Comparison of ENCODE assay signal across 8 cellular contexts in the genomic region with DNA sequence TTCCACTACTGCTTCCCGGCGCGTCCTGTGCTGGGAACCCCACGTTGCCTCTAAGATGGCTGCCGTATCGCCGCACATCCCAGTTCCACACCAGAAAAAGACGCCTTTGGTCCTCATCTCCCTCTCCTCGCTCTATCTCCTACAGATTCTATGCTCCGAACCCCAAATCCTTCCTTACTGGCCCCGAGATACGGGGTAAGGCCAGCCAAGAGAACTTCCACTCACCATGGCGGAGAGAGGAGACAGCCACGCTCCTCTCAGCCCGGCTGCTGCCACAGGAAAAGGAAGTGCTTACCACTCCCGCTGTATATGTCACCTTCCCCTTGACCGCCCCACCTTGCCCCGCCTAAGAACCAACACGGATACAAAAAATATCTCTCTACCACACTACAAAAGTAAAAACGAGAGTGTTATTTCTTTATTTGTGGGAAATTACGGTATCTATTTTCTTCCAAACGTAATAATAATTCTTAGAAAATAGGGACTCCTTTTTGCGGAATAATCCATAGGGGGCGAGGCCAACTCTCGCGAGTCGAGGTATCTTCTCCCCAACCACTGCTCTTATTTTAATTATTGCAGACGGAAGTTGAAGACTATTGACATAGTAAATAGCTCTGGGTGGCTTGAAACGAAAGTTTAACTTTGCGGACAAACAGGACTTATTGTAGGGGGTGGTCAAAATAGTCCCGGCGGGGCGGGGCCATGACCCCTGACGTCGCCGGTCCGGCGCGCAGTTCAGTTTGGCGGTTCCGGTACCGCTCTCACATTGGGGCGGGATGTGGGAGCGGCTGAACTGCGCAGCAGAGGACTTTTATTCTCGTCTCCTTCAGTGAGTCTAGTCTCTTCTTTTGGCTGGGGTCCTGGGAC. TPM values are rescaled to one million over a fixed set of nuclear protein-coding genes. Genes with fewer than 3 reads are reported as not detected.
A peak's percentile ranks its signal among the peaks of the same experiment; 100 is the strongest.
DNase-seq lines count a peak whose midpoint lies in the region; ATAC-seq and TF ChIP-seq lines count a peak whose summit lies in the region.

TSS of gene RPL4 (minus strand) at position 293 of the 867 bp plus-strand sequence. CDS start at position 228, 65 bp downstream.
TSS of gene ZWILCH (plus strand) at position 764 of the 867 bp plus-strand sequence. CDS start at position 777, 13 bp downstream.

- peaks cover 56% of the 10 kb centered on the region for H3K4me1 ChIP-seq in Loucy (ENCODE audit: insufficient read depth, low read length, poor library complexity, severe bottlenecking)
- H3K4me1 ChIP-seq in thymus (ENCODE audit: control insufficient read depth, insufficient read depth, low read length), result peaks cover 17% of the 10 kb centered on the region

- no peaks in the 10 kb centered on the region for H3K27me3 Mint-ChIP-seq in osteocyte (ENCODE audit: unreplicated experiment)

- H4K20me1 ChIP-seq in Loucy (ENCODE audit: insufficient read depth, low read length, poor library complexity, severe bottlenecking), result peaks cover 48% of the 10 kb centered on the region

- peak within 1 kb of the TSS; percentile 88 for H3K4me2 ChIP-seq in Loucy (ENCODE audit: low read depth, low read length, poor library complexity, severe bottlenecking)

- peak within 1 kb of the TSS; percentile 98 for H2AFZ ChIP-seq in Loucy (ENCODE audit: low read length)

- peaks cover 84% of the 10 kb centered on the region for H3K79me2 ChIP-seq in Loucy (ENCODE audit: insufficient read depth, low read length)

- H3K36me3 Mint-ChIP-seq in activated naive CD4-positive, alpha-beta T cell treated with anti-CD3 and anti-CD28 coated beads, Interleukin-2, amount 50 U/mL, for 72 hours, result peaks cover 40 to 50% of the 10 kb centered on the region in 2 donors
- H3K36me3 Mint-ChIP-seq in osteocyte (ENCODE audit: unreplicated experiment), result peaks cover 27% of the 10 kb centered on the region

- no peaks in the 10 kb centered on the region for H3K9me3 ChIP-seq in Loucy (ENCODE audit: insufficient read depth, low read depth, low read length)
- H3K9me3 ChIP-seq in thymus (ENCODE audit: control insufficient read depth), result no peaks in the 10 kb centered on the region

- peak; percentile 90 for ATAC-seq in SK-N-SH treated with all-trans-retinoic acid at 6 μM for 48 hours
- peak; percentile 92 to 93 for ATAC-seq in activated naive CD4-positive, alpha-beta T cell treated with anti-CD3 and anti-CD28 coated beads, Interleukin-2, amount 50 U/mL, for 72 hours

- peak within 1 kb of the TSS; percentile 97 for H3K9ac ChIP-seq in Loucy (ENCODE audit: low read depth, low read length, poor library complexity, severe bottlenecking)

- H3K4me3 ChIP-seq in Loucy (ENCODE audit: low read length, poor library complexity, severe bottlenecking) (peak within 1 kb of the TSS; percentile 99), thymus (ENCODE audit: low read length) (peak within 1 kb of the TSS; percentile 77)

- in situ Hi-C loops in G401 (cut with HindIII; ENCODE audit: low sequenced_read_pairs), result no loop called here

- under 1% methylated on average over 46 of the region's 46 CpGs for WGBS in thymus

- H3K9me3 Mint-ChIP-seq in activated naive CD4-positive, alpha-beta T cell treated with anti-CD3 and anti-CD28 coated beads, Interleukin-2, amount 50 U/mL, for 72 hours, result no peaks in the 10 kb centered on the region
- no peaks in the 10 kb centered on the region for H3K9me3 Mint-ChIP-seq in osteocyte (ENCODE audit: unreplicated experiment)

- H3K4me3 Mint-ChIP-seq in osteocyte (ENCODE audit: unreplicated experiment), result peak within 1 kb of the TSS; percentile 97

- peaks cover 32% of the 10 kb centered on the region for H3K4me1 Mint-ChIP-seq in osteocyte (ENCODE audit: unreplicated experiment)

- no peaks in the 10 kb centered on the region for H3K9me2 ChIP-seq in Loucy (replicated peaks; ENCODE audit: low read depth, low read length)

- H3K27me3 ChIP-seq in Loucy (ENCODE audit: insufficient read depth, low read length, poor library complexity, severe bottlenecking), result peaks cover 7% of the 10 kb centered on the region
- no peaks in the 10 kb centered on the region for H3K27me3 ChIP-seq in thymus (ENCODE audit: control insufficient read depth, insufficient read depth)

- DNase-seq in G401 (ENCODE audit: low spot score) (peak; percentile 81), H4 (ENCODE audit: low spot score) (peak; percentile 84), glomerular visceral epithelial cell (ENCODE audit: extremely low spot score) (peak; percentile 88), osteocyte (ENCODE audit: extremely low spot score, unreplicated experiment) (peak; percentile 90)
- peak; percentile 77 to 84 for DNase-seq in activated naive CD4-positive, alpha-beta T cell treated with anti-CD3 and anti-CD28 coated beads, Interleukin-2, amount 50 U/mL, for 72 hours (ENCODE audit: low spot score in 2 of 2)

- peak within 1 kb of the TSS; percentile 89 for H3K27ac ChIP-seq in thymus (ENCODE audit: low read depth)

- H3K27ac Mint-ChIP-seq in activated naive CD4-positive, alpha-beta T cell treated with anti-CD3 and anti-CD28 coated beads, Interleukin-2, amount 50 U/mL, for 72 hours, result peak within 1 kb of the TSS; percentile 95 to 100
- peak within 1 kb of the TSS; percentile 98 for H3K27ac Mint-ChIP-seq in osteocyte (ENCODE audit: unreplicated experiment)

- peaks cover 11% of the 10 kb centered on the region; the same call in 1 of the 2 replicates for H3F3A ChIP-seq in Loucy (ENCODE audit: low read depth)

- H3K36me3 ChIP-seq in Loucy (ENCODE audit: insufficient read depth, low read length) (peaks cover 35% of the 10 kb centered on the region), thymus (ENCODE audit: control insufficient read depth, insufficient read depth) (peaks cover 12% of the 10 kb centered on the region)

- TF ChIP-seq CTCF in Loucy (conservative IDR thresholded peaks at IDR 0.05; ENCODE audit: low read length), result no peak
- TF ChIP-seq CTCF in osteocyte (IDR thresholded peaks at IDR 0.05), result no peak

TF ChIP-seq in SK-N-SH treated with all-trans-retinoic acid at 6 μM for 48 hours, 23 proteins besides CTCF, POLR2A, EP300 and RAD21:
- TF ChIP-seq, protein P1, sequence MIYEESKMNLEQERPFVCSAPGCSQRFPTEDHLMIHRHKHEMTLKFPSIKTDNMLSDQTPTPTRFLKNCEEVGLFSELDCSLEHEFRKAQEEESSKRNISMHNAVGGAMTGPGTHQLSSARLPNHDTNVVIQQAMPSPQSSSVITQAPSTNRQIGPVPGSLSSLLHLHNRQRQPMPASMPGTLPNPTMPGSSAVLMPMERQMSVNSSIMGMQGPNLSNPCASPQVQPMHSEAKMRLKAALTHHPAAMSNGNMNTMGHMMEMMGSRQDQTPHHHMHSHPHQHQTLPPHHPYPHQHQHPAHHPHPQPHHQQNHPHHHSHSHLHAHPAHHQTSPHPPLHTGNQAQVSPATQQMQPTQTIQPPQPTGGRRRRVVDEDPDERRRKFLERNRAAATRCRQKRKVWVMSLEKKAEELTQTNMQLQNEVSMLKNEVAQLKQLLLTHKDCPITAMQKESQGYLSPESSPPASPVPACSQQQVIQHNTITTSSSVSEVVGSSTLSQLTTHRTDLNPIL (CRISPR knock-in tag; IDR thresholded peaks at IDR 0.05; ENCODE audit: low read depth), result no peak
- TF ChIP-seq, protein P2, sequence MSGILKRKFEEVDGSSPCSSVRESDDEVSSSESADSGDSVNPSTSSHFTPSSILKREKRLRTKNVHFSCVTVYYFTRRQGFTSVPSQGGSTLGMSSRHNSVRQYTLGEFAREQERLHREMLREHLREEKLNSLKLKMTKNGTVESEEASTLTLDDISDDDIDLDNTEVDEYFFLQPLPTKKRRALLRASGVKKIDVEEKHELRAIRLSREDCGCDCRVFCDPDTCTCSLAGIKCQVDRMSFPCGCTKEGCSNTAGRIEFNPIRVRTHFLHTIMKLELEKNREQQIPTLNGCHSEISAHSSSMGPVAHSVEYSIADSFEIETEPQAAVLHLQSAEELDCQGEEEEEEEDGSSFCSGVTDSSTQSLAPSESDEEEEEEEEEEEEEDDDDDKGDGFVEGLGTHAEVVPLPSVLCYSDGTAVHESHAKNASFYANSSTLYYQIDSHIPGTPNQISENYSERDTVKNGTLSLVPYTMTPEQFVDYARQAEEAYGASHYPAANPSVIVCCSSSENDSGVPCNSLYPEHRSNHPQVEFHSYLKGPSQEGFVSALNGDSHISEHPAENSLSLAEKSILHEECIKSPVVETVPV (CRISPR knock-in tag; IDR thresholded peaks at IDR 0.05), result 0 out of 2 replicates have a peak, but pooled peaks have one; percentile 32
- TF ChIP-seq POU6F1 (CRISPR knock-in tag; IDR thresholded peaks at IDR 0.05; ENCODE audit: borderline replicate concordance, low read depth) (peak; percentile 55; the same call in 1 of the 2 replicates), PPARA (CRISPR knock-in tag; IDR thresholded peaks at IDR 0.05; ENCODE audit: borderline replicate concordance) (no peak), TOX (CRISPR knock-in tag; IDR thresholded peaks at IDR 0.05; ENCODE audit: borderline replicate concordance) (peak; percentile 50; the same call in 1 of the 2 replicates), ZNF70 (CRISPR knock-in tag; IDR thresholded peaks at IDR 0.05) (peak; percentile 26; the same call in 1 of the 2 replicates)

RNA-seq across cellular contexts. Expression of gene RPL4, which starts in this region (rescaled TPM):
- total RNA-seq in G401 (2014; rRNA removed; shearing (Covaris generic)), result 10,569 and 10,667 TPM in 2 replicates
- 5,755 and 6,049 TPM in 2 replicates for total RNA-seq in H4 (2014; rRNA removed; shearing (Covaris generic))
- total RNA-seq in activated naive CD4-positive, alpha-beta T cell treated with anti-CD3 and anti-CD28 coated beads, Interleukin-2, amount 50 U/mL, for 72 hours, result 1,000 to 10,000 TPM; 3,813 to 4,802 TPM
- total RNA-seq in osteocyte, result 2,560 and 2,646 TPM in 2 replicates
- polyA plus RNA-seq in thymus, result 2,770 TPM

RNA-seq across cellular contexts. Expression of gene ZWILCH, which starts in this region (rescaled TPM):
- 34.1 and 49.7 TPM in 2 replicates for total RNA-seq in G401 (2014; rRNA removed; shearing (Covaris generic))
- total RNA-seq in H4 (2014; rRNA removed; shearing (Covaris generic)), result 23.7 and 30.9 TPM in 2 replicates
- 10 to 100 TPM; 28.1 to 40.9 TPM for total RNA-seq in activated naive CD4-positive, alpha-beta T cell treated with anti-CD3 and anti-CD28 coated beads, Interleukin-2, amount 50 U/mL, for 72 hours
- total RNA-seq in osteocyte, result 13.7 and 13.8 TPM in 2 replicates
- polyA plus RNA-seq in thymus, result 7.6 TPM

Comparison
In these comparisons a context has a peak if more than half of its experiments do, and no peak if none do; other contexts are left out.
1. Peak in every context shown above with its lines: DNase-seq, ATAC-seq, H3K4me3 ChIP-seq and H3K27ac ChIP-seq.